In the genomic region with DNA sequence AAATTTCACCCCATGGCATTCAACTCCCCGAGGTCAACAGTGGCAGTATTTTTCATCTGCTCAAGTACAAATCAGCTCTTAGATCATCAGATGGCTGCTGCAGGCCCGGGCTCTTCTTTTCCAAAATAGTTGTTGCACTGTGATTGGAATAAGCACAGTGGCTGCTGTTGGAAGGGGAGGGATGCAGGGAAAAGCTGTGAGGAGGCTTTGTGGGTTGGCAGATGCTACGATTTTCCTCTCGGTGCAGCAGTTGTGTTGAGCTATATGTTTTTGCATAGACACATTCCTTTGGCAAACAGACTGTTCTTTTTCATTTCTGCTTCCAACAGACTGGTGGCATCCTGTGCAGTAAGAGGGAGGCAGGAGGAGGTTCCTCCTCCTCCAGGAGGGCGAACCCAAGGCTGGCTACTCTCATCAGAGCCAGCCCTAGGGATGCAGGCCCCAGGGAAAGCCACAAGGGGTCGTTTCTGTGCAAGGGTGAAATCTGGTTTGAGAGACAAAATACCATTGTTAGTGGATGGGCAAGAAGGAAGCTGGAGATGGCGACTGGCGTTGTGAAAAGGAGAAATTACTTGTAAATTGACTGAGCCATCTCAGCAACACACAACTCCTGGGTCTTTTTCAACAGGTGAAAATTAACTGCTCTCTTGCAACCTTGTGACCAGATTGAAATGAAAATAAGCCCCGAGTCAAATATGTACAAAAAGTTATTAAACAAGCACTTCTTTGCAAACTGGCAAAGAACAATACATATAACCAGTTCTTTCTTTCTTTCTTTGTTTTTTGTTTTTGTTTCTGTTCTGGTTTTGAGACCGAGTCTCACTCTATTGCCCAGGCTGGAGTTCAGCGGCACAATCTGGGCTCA, we compare ENCODE assay signal across 8 cellular contexts. TPM values are rescaled to one million over a fixed set of nuclear protein-coding genes. Genes with fewer than 3 reads are reported as not detected.
DNase-seq lines count a peak whose midpoint lies in the region; ATAC-seq lines count a peak whose summit lies in the region.

No MANE protein-coding gene starts in this region.

- peak; percentile 2 for DNase-seq in DMS153 (lab: John Stamatoyannopoulos, UW)
- peak; percentile 16 for DNase-seq in NCI-H524 treated with DMSO at 0.1 percent for 48 hours (lab: John Stamatoyannopoulos, UW)
- peak; percentile 67 for DNase-seq in activated CD4-positive, alpha-beta memory T cell treated with anti-CD3 and anti-CD28 coated beads, Interleukin-2, amount 10 ng/mL, durations not matched to agents 7 days and 5 days
- DNase-seq in ecto neural progenitor cell (ENCODE audit: low spot score), result peak; percentile 78
- peak; percentile 56 to 59 for DNase-seq in memory B cell (ENCODE audit: low spot score in 2 of 2)
- peak; percentile 50 to 53 for DNase-seq in stimulated activated CD8-positive, alpha-beta memory T cell treated with anti-CD3 and anti-CD28 coated beads, Interleukin-15, amount 100 ng/mL, for 48 hours (ENCODE audit: low read depth in 2 of 2)

- no peaks in the 10 kb centered on the region for H3K9me3 Mint-ChIP-seq in activated CD4-positive, alpha-beta memory T cell treated with anti-CD3 and anti-CD28 coated beads, Interleukin-2, amount 10 ng/mL, durations not matched to agents 7 days and 5 days
- no peaks in the 10 kb centered on the region for H3K9me3 Mint-ChIP-seq in memory B cell

- peaks cover 5% of the 10 kb centered on the region for H3K4me1 Mint-ChIP-seq in activated CD4-positive, alpha-beta memory T cell treated with anti-CD3 and anti-CD28 coated beads, Interleukin-2, amount 10 ng/mL, durations not matched to agents 7 days and 5 days
- H3K4me1 Mint-ChIP-seq in memory B cell, result peaks cover 4% of the 10 kb centered on the region

- H3K27me3 Mint-ChIP-seq in activated CD4-positive, alpha-beta memory T cell treated with anti-CD3 and anti-CD28 coated beads, Interleukin-2, amount 10 ng/mL, durations not matched to agents 7 days and 5 days, result peaks cover 9% of the 10 kb centered on the region
- peaks cover 9% of the 10 kb centered on the region for H3K27me3 Mint-ChIP-seq in memory B cell

- ATAC-seq in HG02798 (IDR thresholded peaks at IDR 0.05; ENCODE audit: poor library complexity, unreplicated experiment) (peak; percentile 60), memory B cell (ENCODE audit: low read depth) (peak; percentile 90), GM19395 (IDR thresholded peaks at IDR 0.05; ENCODE audit: unreplicated experiment) (no peak)

- no peak overlapping the region for H3K4me3 Mint-ChIP-seq in activated CD4-positive, alpha-beta memory T cell treated with anti-CD3 and anti-CD28 coated beads, Interleukin-2, amount 10 ng/mL, durations not matched to agents 7 days and 5 days
- no peak overlapping the region for H3K4me3 Mint-ChIP-seq in memory B cell

- H3K36me3 Mint-ChIP-seq in activated CD4-positive, alpha-beta memory T cell treated with anti-CD3 and anti-CD28 coated beads, Interleukin-2, amount 10 ng/mL, durations not matched to agents 7 days and 5 days (ENCODE audit: low read depth), result no peaks in the 10 kb centered on the region
- H3K36me3 Mint-ChIP-seq in memory B cell, result no peaks in the 10 kb centered on the region

- no peak overlapping the region for H3K27ac Mint-ChIP-seq in activated CD4-positive, alpha-beta memory T cell treated with anti-CD3 and anti-CD28 coated beads, Interleukin-2, amount 10 ng/mL, durations not matched to agents 7 days and 5 days
- H3K27ac Mint-ChIP-seq in memory B cell, result no peak overlapping the region

- CTCF ChIA-PET in activated CD4-positive, alpha-beta memory T cell treated with anti-CD3 and anti-CD28 coated beads, Interleukin-2, amount 10 ng/mL, durations not matched to agents 7 days and 5 days (lab: Charles Lee), result interaction anchor here (0.6 to 7.2 kb wide), 33 partner anchors 9 to 392 kb away, joined by 3 to 102 read pairs (median 4); a partner anchor contains a TSS

- POLR2A ChIA-PET in activated CD4-positive, alpha-beta memory T cell treated with anti-CD3 and anti-CD28 coated beads, Interleukin-2, amount 10 ng/mL, durations not matched to agents 7 days and 5 days (lab: Charles Lee), result interaction anchor here (1.3 to 2.1 kb wide), 2 partner anchors 27 to 126 kb away, joined by 5 to 8 read pairs; a partner anchor contains a TSS

RNA-seq across cellular contexts. Expression of a gene that starts 26.6 kb away (rescaled TPM):
- total RNA-seq in activated CD4-positive, alpha-beta memory T cell treated with anti-CD3 and anti-CD28 coated beads, Interleukin-2, amount 10 ng/mL, durations not matched to agents 7 days and 5 days, result 10 to 100 TPM; 18.4 to 20.9 TPM

Comparison
In these comparisons a context has a peak if more than half of its experiments do, and no peak if none do; other contexts are left out.
1. DNase-seq: peak in every context shown above with its lines; median percentile 78 in ecto neural progenitor cell; 67 in activated CD4-positive, alpha-beta memory T cell treated with anti-CD3 and anti-CD28 coated beads, Interleukin-2, amount 10 ng/mL, durations not matched to agents 7 days and 5 days; 58 in memory B cell; 52 in stimulated activated CD8-positive, alpha-beta memory T cell treated with anti-CD3 and anti-CD28 coated beads, Interleukin-15, amount 100 ng/mL, for 48 hours; 16 in NCI-H524 treated with DMSO at 0.1 percent for 48 hours; 2 in DMS153.